In genomic region chr17:18785933-18786332, GRCh38 we compare ENCODE assay signal across 8 cellular contexts. TPM values are rescaled to one million over a fixed set of nuclear protein-coding genes. Genes with fewer than 3 reads are reported as not detected.
"Had no signal": no experiment of that assay in that cellular context is flagged by ENCODE, and none has a peak within 500 bp of the region (broad histone marks: within the 10 kb centered on the region; RNA-seq: fewer than 3 reads in every experiment).

No MANE protein-coding gene starts in this region.

RNA-seq across cellular contexts. Expression of gene FBXW10, which starts 42.1 kb away (rescaled TPM):
- total RNA-seq: kidney epithelial cell; lower leg skin; mucosa of descending colon; natural killer cell treated with Interleukin-12 subunit alpha and Interleukin-12 subunit beta and Interleukin-15 and Interleukin-18, amount 100 ng/mL, for 72 hours; sciatic nerve; urinary bladder had no signal
- polyA plus RNA-seq: immature natural killer cell; naive thymus-derived CD4-positive, alpha-beta T cell had no signal
